18 cellular contexts compared by ENCODE assay signal in genomic region chr17:82553210-82553930, GRCh38. TPM values are rescaled to one million over a fixed set of nuclear protein-coding genes. Genes with fewer than 3 reads are reported as not detected.
A peak's percentile ranks its signal among the peaks of the same experiment; 100 is the strongest.
DNase-seq lines count a peak whose midpoint lies in the region; ATAC-seq, FAIRE-seq and TF ChIP-seq lines count a peak whose summit lies in the region.
"Had no signal": no experiment of that assay in that cellular context is flagged by ENCODE, and none has a peak within 500 bp of the region (broad histone marks: within the 10 kb centered on the region; RNA-seq: fewer than 3 reads in every experiment).

No MANE protein-coding gene starts in this region.

- peak overlapping the region; percentile 47 for H3K4me3 ChIP-seq in BLaER1
- no peak overlapping the region for H3K4me3 ChIP-seq in esophagus squamous epithelium
- no peak overlapping the region for H3K4me3 ChIP-seq in pancreas
- H3K4me3 ChIP-seq: A549 had no signal

- peaks cover 18% of the 10 kb centered on the region for H3K4me1 Mint-ChIP-seq in progenitor cell of endocrine pancreas (ENCODE audit: low read depth)

- H3K4me1 ChIP-seq in BLaER1 = peaks cover 93% of the 10 kb centered on the region
- peaks cover 19 to 61% (median 53%) of the 10 kb centered on the region in 3 donors for H3K4me1 ChIP-seq in esophagus squamous epithelium
- peaks cover 0 to 36% (median 4%) of the 10 kb centered on the region in 3 donors for H3K4me1 ChIP-seq in pancreas

- intact Hi-C loops in esophagus squamous epithelium (cut with DNase I) = loop anchor here (5.0 to 10.0 kb wide), 2 partner anchors 66 to 199 kb away; partner anchors contain the start of gene TEX19
- intact Hi-C loops in pancreas (cut with DNase I) = loop anchor here in 2 of 3 donors (5.0 to 10.0 kb wide), 2 partner anchors 199 to 201 kb away; partner anchors contain the start of gene TEX19 (in 1 of the 2)

- H3K9me3 ChIP-seq in BLaER1 (no peaks in the 10 kb centered on the region), esophagus squamous epithelium (no peaks in the 10 kb centered on the region), pancreas (no peaks in the 10 kb centered on the region)
- H3K9me3 ChIP-seq: A549 had no signal

- ATAC-seq in pancreas (peak; percentile 56 to 71 (median 64)), left lobe of liver (no peak), GM21381 (IDR thresholded peaks at IDR 0.05; ENCODE audit: unreplicated experiment) (no peak)
- ATAC-seq: CD8-positive, alpha-beta T cell; foreskin keratinocyte had no signal

- peak overlapping the region; percentile 84 for H3K27ac ChIP-seq in BLaER1
- H3K27ac ChIP-seq in RWPE1 = peak overlapping the region; percentile 57
- peak overlapping the region in 3 of 4 donors; percentile 50 to 73 (median 71) for H3K27ac ChIP-seq in esophagus squamous epithelium
- H3K27ac ChIP-seq in pancreas = peak overlapping the region in 2 of 4 donors; percentile 19 to 50
- H3K27ac ChIP-seq: A549, foreskin keratinocyte, WERI-Rb-1 had no signal

- H3K27me3 Mint-ChIP-seq in progenitor cell of endocrine pancreas = no peaks in the 10 kb centered on the region
- H3K27me3 Mint-ChIP-seq: brain had no signal

- DNase-seq in RWPE1 (ENCODE audit: low spot score) = no peak
- DNase-seq in esophagus squamous epithelium (lab: John Stamatoyannopoulos, UW) = no peak
- DNase-seq in pancreas = peak in 5 of 6 donors; percentile 28 to 73 (median 51)
- DNase-seq in left lobe of liver (ENCODE audit: low spot score) = no peak
- DNase-seq in epidermal melanocyte (ENCODE audit: insufficient read length, low spot score) = no peak
- no peak for DNase-seq in progenitor cell of endocrine pancreas (ENCODE audit: low spot score, unreplicated experiment)
- DNase-seq: CD8-positive, alpha-beta T cell; foreskin keratinocyte; NCI-H1930; NCI-H526 treated with DMSO at 0.1 percent for 48 hours; stimulated activated CD4-positive, alpha-beta T cell treated with anti-CD3 and anti-CD28 coated beads, Interleukin-12 subunit alpha, Interleukin-12 subunit beta, amount 100 ng/mL, for 4 hours; SW 1271; WERI-Rb-1 had no signal

- CTCF ChIA-PET in RWPE1 (lab: Yijun Ruan, JAX) = interaction anchor here (0.8 to 1.5 kb wide), 4 partner anchors 9 to 199 kb away, joined by 3 to 5 read pairs (median 3); no protein-coding TSS in a partner anchor

- TF ChIP-seq CTCF in RWPE1 (conservative IDR thresholded peaks at IDR 0.05; ENCODE audit: low read depth) = no peak
- TF ChIP-seq CTCF in esophagus squamous epithelium (IDR thresholded peaks at IDR 0.05) = no peak
- no peak for TF ChIP-seq CTCF in pancreas (IDR thresholded peaks at IDR 0.05)
- TF ChIP-seq CTCF in progenitor cell of endocrine pancreas (IDR thresholded peaks at IDR 0.05; ENCODE audit: unreplicated experiment) = no peak

- peaks cover 1% of the 10 kb centered on the region for H3K36me3 Mint-ChIP-seq in progenitor cell of endocrine pancreas (ENCODE audit: insufficient read depth)

- POLR2A ChIA-PET in RWPE1 (lab: Yijun Ruan, JAX; ENCODE audit: low non-redundant PET) = no interaction called here

- FAIRE-seq in pancreas (lab: Jason Lieb, UNC) = no peak
- FAIRE-seq: A549, GM12891 had no signal

- TF ChIP-seq POLR2A in esophagus squamous epithelium (IDR thresholded peaks at IDR 0.05) = no peak

- H3K4me2 ChIP-seq in BLaER1 = peak overlapping the region; percentile 95
- H3K4me2 ChIP-seq: A549 had no signal

- H3K4me3 Mint-ChIP-seq in progenitor cell of endocrine pancreas (ENCODE audit: low read depth) = no peak overlapping the region
- H3K4me3 Mint-ChIP-seq: brain; CD8-positive, alpha-beta T cell had no signal

- peak overlapping the region; percentile 72 for H3K9ac ChIP-seq in BLaER1

- no peaks in the 10 kb centered on the region for H3K27me3 ChIP-seq in BLaER1
- H3K27me3 ChIP-seq in esophagus squamous epithelium = no peaks in the 10 kb centered on the region
- H3K27me3 ChIP-seq in pancreas = no peaks in the 10 kb centered on the region
- H3K27me3 ChIP-seq: foreskin keratinocyte had no signal

- H3K36me3 ChIP-seq in BLaER1 (peaks cover 17% of the 10 kb centered on the region), esophagus squamous epithelium (peaks cover 0 to 7% (median 0%) of the 10 kb centered on the region in 3 donors), pancreas (no peaks in the 10 kb centered on the region)

- 67 to 85% methylated on average over 3 to 10 of the region's 18 CpGs for WGBS in esophagus squamous epithelium, 2 donors
- 48 to 50% methylated on average over 18 of the region's 18 CpGs for WGBS in pancreas, 2 donors

- H3K9me3 Mint-ChIP-seq in progenitor cell of endocrine pancreas (ENCODE audit: low read depth) = no peaks in the 10 kb centered on the region
- H3K9me3 Mint-ChIP-seq: CD8-positive, alpha-beta T cell had no signal

- H3K27ac Mint-ChIP-seq in progenitor cell of endocrine pancreas = no peak overlapping the region
- H3K27ac Mint-ChIP-seq: CD8-positive, alpha-beta T cell had no signal

- H4K20me1 ChIP-seq in BLaER1 = peaks cover 98% of the 10 kb centered on the region

RNA-seq across cellular contexts. Expression of gene FOXK2, which starts 33.8 kb away (rescaled TPM):
- total RNA-seq in esophagus squamous epithelium = 10 to 100 TPM; 26.3 to 38.2 (median 34.5) TPM
- total RNA-seq in pancreas = 10 to 100 TPM; 18.6 to 27.9 (median 19.9) TPM
- 10 to 100 TPM; 17.7 to 19.5 TPM for polyA plus RNA-seq in pancreas
- 16.2 TPM for total RNA-seq in left lobe of liver
- 71.8 and 76.6 TPM in 2 replicates for total RNA-seq in progenitor cell of endocrine pancreas

Comparison
In these comparisons a context has a peak if more than half of its experiments do, and no peak if none do; other contexts are left out.
1. DNase-seq: peak in pancreas (5 of 6); none in RWPE1 (single experiment), esophagus squamous epithelium (single experiment), left lobe of liver (single experiment), epidermal melanocyte (single experiment) and progenitor cell of endocrine pancreas (single experiment).
2. ATAC-seq: peak in pancreas (4 of 4); none in left lobe of liver (single experiment) and GM21381 (single experiment).